Comparison of ENCODE assay signal across 11 cellular contexts in genomic region chr11:117705866-117706265, GRCh38.
"Had no signal": no experiment of that assay in that cellular context is flagged by ENCODE, and none has a peak within 500 bp of the region (broad histone marks: within the 10 kb centered on the region; RNA-seq: fewer than 3 reads in every experiment).

No MANE protein-coding gene starts in this region.

- ATAC-seq: foreskin keratinocyte; left cardiac atrium; naive thymus-derived CD8-positive, alpha-beta T cell; stimulated activated memory B cell treated with anti-CD40 and anti-IgM and Interleukin-4, amounts not matched to agents 10 μg/mL and 1 μg/mL and 100 μg/mL, for 72 hours had no signal

- H3K9me3 Mint-ChIP-seq: naive thymus-derived CD8-positive, alpha-beta T cell; stimulated activated memory B cell treated with anti-CD40 and anti-IgM and Interleukin-4, amounts not matched to agents 10 μg/mL and 1 μg/mL and 100 μg/mL, for 72 hours had no signal

- H3K36me3 Mint-ChIP-seq: activated naive CD8-positive, alpha-beta T cell; naive thymus-derived CD8-positive, alpha-beta T cell; stimulated activated memory B cell treated with anti-CD40 and anti-IgM and Interleukin-4, amounts not matched to agents 10 μg/mL and 1 μg/mL and 100 μg/mL, for 72 hours had no signal

- H3K27ac Mint-ChIP-seq: activated naive CD8-positive, alpha-beta T cell; naive thymus-derived CD8-positive, alpha-beta T cell; stimulated activated memory B cell treated with anti-CD40 and anti-IgM and Interleukin-4, amounts not matched to agents 10 μg/mL and 1 μg/mL and 100 μg/mL, for 72 hours had no signal

- H3K4me3 Mint-ChIP-seq: activated naive CD8-positive, alpha-beta T cell; naive thymus-derived CD8-positive, alpha-beta T cell; stimulated activated memory B cell treated with anti-CD40 and anti-IgM and Interleukin-4, amounts not matched to agents 10 μg/mL and 1 μg/mL and 100 μg/mL, for 72 hours had no signal

- DNase-seq: activated CD4-positive, alpha-beta T cell treated with anti-CD3 and anti-CD28 coated beads, Interleukin-2, amount 50 U/mL, for 48 hours; activated gamma-delta T cell; foreskin keratinocyte; left cardiac atrium; naive thymus-derived CD8-positive, alpha-beta T cell; sigmoid colon; spleen; stimulated activated CD4-positive, alpha-beta T cell treated with anti-CD3 and anti-CD28 coated beads, Interleukin-4, amount 100 ng/mL, for 4 hours; T-helper 2 cell had no signal

- H3K4me1 Mint-ChIP-seq: stimulated activated memory B cell treated with anti-CD40 and anti-IgM and Interleukin-4, amounts not matched to agents 10 μg/mL and 1 μg/mL and 100 μg/mL, for 72 hours had no signal
